1 cellular context compared by ENCODE assay signal in the genomic region with DNA sequence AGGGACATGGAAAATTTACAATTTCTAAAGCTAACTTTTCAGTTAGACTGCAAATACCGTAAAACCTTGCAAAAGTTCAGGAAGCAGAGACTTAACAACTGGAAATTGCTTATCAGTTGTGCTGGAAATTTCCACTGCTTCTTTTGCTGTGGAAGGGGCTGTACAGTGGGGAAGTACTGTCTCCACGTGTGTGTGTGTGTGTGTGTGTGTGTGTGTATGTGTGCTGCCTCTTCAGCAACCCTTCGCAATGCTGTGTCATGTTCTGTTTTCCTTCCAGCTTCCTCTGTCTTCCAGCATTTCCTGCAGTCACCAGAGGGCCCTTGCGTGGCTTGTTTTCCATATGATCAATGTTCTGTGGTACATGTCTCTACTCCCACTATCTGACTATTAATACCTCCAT.
TF ChIP-seq lines count a peak whose summit lies in the region.

No MANE protein-coding gene starts in this region.

TF ChIP-seq in HepG2, 621 proteins besides CTCF, POLR2A, EP300 and RAD21 (continued from another document):
- TF ChIP-seq, protein P1, sequence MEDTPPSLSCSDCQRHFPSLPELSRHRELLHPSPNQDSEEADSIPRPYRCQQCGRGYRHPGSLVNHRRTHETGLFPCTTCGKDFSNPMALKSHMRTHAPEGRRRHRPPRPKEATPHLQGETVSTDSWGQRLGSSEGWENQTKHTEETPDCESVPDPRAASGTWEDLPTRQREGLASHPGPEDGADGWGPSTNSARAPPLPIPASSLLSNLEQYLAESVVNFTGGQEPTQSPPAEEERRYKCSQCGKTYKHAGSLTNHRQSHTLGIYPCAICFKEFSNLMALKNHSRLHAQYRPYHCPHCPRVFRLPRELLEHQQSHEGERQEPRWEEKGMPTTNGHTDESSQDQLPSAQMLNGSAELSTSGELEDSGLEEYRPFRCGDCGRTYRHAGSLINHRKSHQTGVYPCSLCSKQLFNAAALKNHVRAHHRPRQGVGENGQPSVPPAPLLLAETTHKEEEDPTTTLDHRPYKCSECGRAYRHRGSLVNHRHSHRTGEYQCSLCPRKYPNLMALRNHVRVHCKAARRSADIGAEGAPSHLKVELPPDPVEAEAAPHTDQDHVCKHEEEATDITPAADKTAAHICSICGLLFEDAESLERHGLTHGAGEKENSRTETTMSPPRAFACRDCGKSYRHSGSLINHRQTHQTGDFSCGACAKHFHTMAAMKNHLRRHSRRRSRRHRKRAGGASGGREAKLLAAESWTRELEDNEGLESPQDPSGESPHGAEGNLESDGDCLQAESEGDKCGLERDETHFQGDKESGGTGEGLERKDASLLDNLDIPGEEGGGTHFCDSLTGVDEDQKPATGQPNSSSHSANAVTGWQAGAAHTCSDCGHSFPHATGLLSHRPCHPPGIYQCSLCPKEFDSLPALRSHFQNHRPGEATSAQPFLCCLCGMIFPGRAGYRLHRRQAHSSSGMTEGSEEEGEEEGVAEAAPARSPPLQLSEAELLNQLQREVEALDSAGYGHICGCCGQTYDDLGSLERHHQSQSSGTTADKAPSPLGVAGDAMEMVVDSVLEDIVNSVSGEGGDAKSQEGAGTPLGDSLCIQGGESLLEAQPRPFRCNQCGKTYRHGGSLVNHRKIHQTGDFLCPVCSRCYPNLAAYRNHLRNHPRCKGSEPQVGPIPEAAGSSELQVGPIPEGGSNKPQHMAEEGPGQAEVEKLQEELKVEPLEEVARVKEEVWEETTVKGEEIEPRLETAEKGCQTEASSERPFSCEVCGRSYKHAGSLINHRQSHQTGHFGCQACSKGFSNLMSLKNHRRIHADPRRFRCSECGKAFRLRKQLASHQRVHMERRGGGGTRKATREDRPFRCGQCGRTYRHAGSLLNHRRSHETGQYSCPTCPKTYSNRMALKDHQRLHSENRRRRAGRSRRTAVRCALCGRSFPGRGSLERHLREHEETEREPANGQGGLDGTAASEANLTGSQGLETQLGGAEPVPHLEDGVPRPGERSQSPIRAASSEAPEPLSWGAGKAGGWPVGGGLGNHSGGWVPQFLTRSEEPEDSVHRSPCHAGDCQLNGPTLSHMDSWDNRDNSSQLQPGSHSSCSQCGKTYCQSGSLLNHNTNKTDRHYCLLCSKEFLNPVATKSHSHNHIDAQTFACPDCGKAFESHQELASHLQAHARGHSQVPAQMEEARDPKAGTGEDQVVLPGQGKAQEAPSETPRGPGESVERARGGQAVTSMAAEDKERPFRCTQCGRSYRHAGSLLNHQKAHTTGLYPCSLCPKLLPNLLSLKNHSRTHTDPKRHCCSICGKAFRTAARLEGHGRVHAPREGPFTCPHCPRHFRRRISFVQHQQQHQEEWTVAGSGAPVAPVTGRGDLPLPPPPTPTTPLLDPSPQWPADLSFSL (CRISPR knock-in tag; IDR thresholded peaks at IDR 0.05): 0 out of 2 replicates have a peak, but pooled peaks have one; percentile 37
- no peak for TF ChIP-seq SNAPC2 (CRISPR knock-in tag; IDR thresholded peaks at IDR 0.05)
- TF ChIP-seq NFIC (IDR thresholded peaks at IDR 0.05; ENCODE audit: low read length): no peak
- TF ChIP-seq, protein P2, sequence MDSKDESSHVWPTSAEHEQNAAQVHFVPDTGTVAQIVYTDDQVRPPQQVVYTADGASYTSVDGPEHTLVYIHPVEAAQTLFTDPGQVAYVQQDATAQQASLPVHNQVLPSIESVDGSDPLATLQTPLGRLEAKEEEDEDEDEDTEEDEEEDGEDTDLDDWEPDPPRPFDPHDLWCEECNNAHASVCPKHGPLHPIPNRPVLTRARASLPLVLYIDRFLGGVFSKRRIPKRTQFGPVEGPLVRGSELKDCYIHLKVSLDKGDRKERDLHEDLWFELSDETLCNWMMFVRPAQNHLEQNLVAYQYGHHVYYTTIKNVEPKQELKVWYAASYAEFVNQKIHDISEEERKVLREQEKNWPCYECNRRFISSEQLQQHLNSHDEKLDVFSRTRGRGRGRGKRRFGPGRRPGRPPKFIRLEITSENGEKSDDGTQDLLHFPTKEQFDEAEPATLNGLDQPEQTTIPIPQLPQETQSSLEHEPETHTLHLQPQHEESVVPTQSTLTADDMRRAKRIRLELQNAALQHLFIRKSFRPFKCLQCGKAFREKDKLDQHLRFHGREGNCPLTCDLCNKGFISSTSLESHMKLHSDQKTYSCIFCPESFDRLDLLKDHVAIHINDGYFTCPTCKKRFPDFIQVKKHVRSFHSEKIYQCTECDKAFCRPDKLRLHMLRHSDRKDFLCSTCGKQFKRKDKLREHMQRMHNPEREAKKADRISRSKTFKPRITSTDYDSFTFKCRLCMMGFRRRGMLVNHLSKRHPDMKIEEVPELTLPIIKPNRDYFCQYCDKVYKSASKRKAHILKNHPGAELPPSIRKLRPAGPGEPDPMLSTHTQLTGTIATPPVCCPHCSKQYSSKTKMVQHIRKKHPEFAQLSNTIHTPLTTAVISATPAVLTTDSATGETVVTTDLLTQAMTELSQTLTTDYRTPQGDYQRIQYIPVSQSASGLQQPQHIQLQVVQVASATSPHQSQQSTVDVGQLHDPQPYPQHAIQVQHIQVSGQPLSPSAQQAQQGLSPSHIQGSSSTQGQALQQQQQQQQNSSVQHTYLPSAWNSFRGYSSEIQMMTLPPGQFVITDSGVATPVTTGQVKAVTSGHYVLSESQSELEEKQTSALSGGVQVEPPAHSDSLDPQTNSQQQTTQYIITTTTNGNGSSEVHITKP (CRISPR knock-in tag; IDR thresholded peaks at IDR 0.05; ENCODE audit: low read depth): no peak
